In genomic region chr13:49936085-49936942, GRCh38 we compare ENCODE assay signal across 1 cellular context.
A peak's percentile ranks its signal among the peaks of the same experiment; 100 is the strongest.
TF ChIP-seq lines count a peak whose summit lies in the region.

TSS of gene SPRYD7 (minus strand) at chr13:49936340. CDS start at chr13:49936235, 105 bp downstream.

TF ChIP-seq in HepG2, 621 proteins besides CTCF, POLR2A, EP300 and RAD21 (continued from another document and continues in another):
- TF ChIP-seq SNAPC4 (CRISPR knock-in tag; IDR thresholded peaks at IDR 0.05): peak; percentile 70; the same call in 1 of the 2 replicates
- no peak for TF ChIP-seq ZNF615 (CRISPR knock-in tag; IDR thresholded peaks at IDR 0.05; ENCODE audit: borderline replicate concordance)
- TF ChIP-seq TBL1XR1 (IDR thresholded peaks at IDR 0.05; ENCODE audit: borderline replicate concordance, low read length, partially characterized antibody): no peak
- TF ChIP-seq CENPBD1 (CRISPR knock-in tag; IDR thresholded peaks at IDR 0.05; ENCODE audit: borderline replicate concordance, low read depth): no peak
- TF ChIP-seq JUNB (CRISPR knock-in tag; IDR thresholded peaks at IDR 0.05; ENCODE audit: borderline replicate concordance): no peak
- TF ChIP-seq MEF2D (CRISPR knock-in tag; IDR thresholded peaks at IDR 0.05): peak; percentile 80
- TF ChIP-seq CBX5 (CRISPR knock-in tag; IDR thresholded peaks at IDR 0.05; ENCODE audit: borderline replicate concordance): peak; percentile 89; the same call in 1 of the 2 replicates
- TF ChIP-seq ZNF703 (CRISPR knock-in tag; IDR thresholded peaks at IDR 0.05; ENCODE audit: borderline replicate concordance): no peak
- TF ChIP-seq CEBPG (CRISPR knock-in tag; IDR thresholded peaks at IDR 0.05): peak; percentile 62
- peak; percentile 35 for TF ChIP-seq AGO2 (optimal IDR thresholded peaks at IDR 0.05; ENCODE audit: low read depth, low read length)
- no peak for TF ChIP-seq HDAC6 (IDR thresholded peaks at IDR 0.05; ENCODE audit: low read depth, low read length)
- TF ChIP-seq ZMYM4 (CRISPR knock-in tag; IDR thresholded peaks at IDR 0.05): peak; percentile 100
- TF ChIP-seq ZNF382 (CRISPR knock-in tag; IDR thresholded peaks at IDR 0.05; ENCODE audit: borderline replicate concordance): no peak
- peak; percentile 94 for TF ChIP-seq POGK (CRISPR knock-in tag; conservative IDR thresholded peaks at IDR 0.05)
- TF ChIP-seq ZNF362 (CRISPR knock-in tag; IDR thresholded peaks at IDR 0.05; ENCODE audit: borderline replicate concordance): peak; percentile 76
- TF ChIP-seq FOXP1 (IDR thresholded peaks at IDR 0.05): no peak
- no peak for TF ChIP-seq FOXP1 (CRISPR knock-in tag; IDR thresholded peaks at IDR 0.05)
- peak; percentile 73 for TF ChIP-seq PHF20 (CRISPR knock-in tag; IDR thresholded peaks at IDR 0.05)
- TF ChIP-seq ZFY (CRISPR knock-in tag; IDR thresholded peaks at IDR 0.05): peak; percentile 87
- peak; percentile 92; the same call in 1 of the 2 replicates for TF ChIP-seq BRCA1 (CRISPR knock-in tag; IDR thresholded peaks at IDR 0.05)
- no peak for TF ChIP-seq WIZ (CRISPR knock-in tag; IDR thresholded peaks at IDR 0.05)
- TF ChIP-seq ZNF3 (CRISPR knock-in tag; IDR thresholded peaks at IDR 0.05): no peak
- TF ChIP-seq CBFB (CRISPR knock-in tag; IDR thresholded peaks at IDR 0.05): peak; percentile 73; the same call in 1 of the 2 replicates
- TF ChIP-seq PAX8 (CRISPR knock-in tag; IDR thresholded peaks at IDR 0.05; ENCODE audit: borderline replicate concordance): no peak
- TF ChIP-seq ZBTB39 (CRISPR knock-in tag; IDR thresholded peaks at IDR 0.05): no peak; the same call in 1 of the 2 replicates
- peak; percentile 57; the same call in 1 of the 2 replicates for TF ChIP-seq LBX2 (CRISPR knock-in tag; IDR thresholded peaks at IDR 0.05; ENCODE audit: borderline replicate concordance)
- TF ChIP-seq ZNF543 (CRISPR knock-in tag; IDR thresholded peaks at IDR 0.05): no peak
- TF ChIP-seq ZSCAN9 (CRISPR knock-in tag; IDR thresholded peaks at IDR 0.05; ENCODE audit: borderline replicate concordance): no peak; the same call in 1 of the 2 replicates
- peak; percentile 92 for TF ChIP-seq ZNF891 (CRISPR knock-in tag; IDR thresholded peaks at IDR 0.05)
- TF ChIP-seq SMC3 (IDR thresholded peaks at IDR 0.05; ENCODE audit: low read length): peak; percentile 7; the same call in 1 of the 2 replicates
- TF ChIP-seq PAWR (CRISPR knock-in tag; IDR thresholded peaks at IDR 0.05; ENCODE audit: borderline replicate concordance): no peak
- TF ChIP-seq ISX (CRISPR knock-in tag; conservative IDR thresholded peaks at IDR 0.05): no peak
- TF ChIP-seq DDIT3 (CRISPR knock-in tag; IDR thresholded peaks at IDR 0.05): no peak
- no peak for TF ChIP-seq NBN (conservative IDR thresholded peaks at IDR 0.05)
- TF ChIP-seq ZNF609 (CRISPR knock-in tag; IDR thresholded peaks at IDR 0.05; ENCODE audit: borderline replicate concordance): peak; percentile 78; the same call in 1 of the 2 replicates
- TF ChIP-seq CREM (IDR thresholded peaks at IDR 0.05): no peak
- 0 out of 2 replicates have a peak, but pooled peaks have one; percentile 23 for TF ChIP-seq CREM (CRISPR knock-in tag; IDR thresholded peaks at IDR 0.05)
- no peak for TF ChIP-seq ZC3H4 (CRISPR knock-in tag; IDR thresholded peaks at IDR 0.05; ENCODE audit: borderline replicate concordance)
- TF ChIP-seq ZNF776 (CRISPR knock-in tag; IDR thresholded peaks at IDR 0.05): peak; percentile 84
- TF ChIP-seq ZNF180 (CRISPR knock-in tag; IDR thresholded peaks at IDR 0.05; ENCODE audit: borderline replicate concordance, low read depth): no peak
- no peak for TF ChIP-seq THAP8 (CRISPR knock-in tag; IDR thresholded peaks at IDR 0.05; ENCODE audit: borderline replicate concordance)
- no peak for TF ChIP-seq SYNCRIP (IDR thresholded peaks at IDR 0.05; ENCODE audit: insufficient read depth, low read depth, low read length)
- no peak for TF ChIP-seq IKZF4 (CRISPR knock-in tag; IDR thresholded peaks at IDR 0.05; ENCODE audit: borderline replicate concordance, low read depth, not compliant biosample characterization)
- TF ChIP-seq ZNF552 (CRISPR knock-in tag; IDR thresholded peaks at IDR 0.05; ENCODE audit: borderline replicate concordance): no peak
- peak; percentile 93; the same call in 1 of the 2 replicates for TF ChIP-seq MIER3 (CRISPR knock-in tag; IDR thresholded peaks at IDR 0.05; ENCODE audit: borderline replicate concordance)
